Comparison of ENCODE assay signal across 8 cellular contexts in the genomic region with DNA sequence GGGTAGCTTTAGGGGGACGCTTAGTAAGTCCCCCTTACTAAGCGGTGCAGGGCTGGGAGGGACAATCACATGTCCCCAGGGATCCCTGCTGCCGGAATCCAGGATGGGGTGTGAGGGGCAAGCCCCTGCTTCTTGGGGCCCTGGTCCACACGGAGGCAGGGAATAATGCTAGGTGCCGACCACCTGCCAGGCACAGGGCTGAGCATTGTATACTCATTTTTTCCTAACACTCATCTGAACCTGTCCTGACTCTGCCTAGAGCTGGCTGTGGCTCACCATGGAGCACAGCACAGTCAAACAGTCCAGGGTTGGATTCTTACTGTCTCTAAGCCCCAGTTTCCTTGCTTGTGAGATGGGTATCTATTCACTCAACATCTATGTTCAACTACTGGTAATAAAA. TPM values are rescaled to one million over a fixed set of nuclear protein-coding genes. Genes with fewer than 3 reads are reported as not detected.
DNase-seq lines count a peak whose midpoint lies in the region; ATAC-seq and TF ChIP-seq lines count a peak whose summit lies in the region.

No MANE protein-coding gene starts in this region.

- H3K4me3 ChIP-seq in mucosa of stomach (ENCODE audit: low read length), result no peak overlapping the region

- peak overlapping the region; percentile 76 for H3K27ac Mint-ChIP-seq in activated T-cell treated with anti-CD3 and anti-CD28 coated beads, Interleukin-2, amount 50 U/mL, for 24 hours
- peak overlapping the region; percentile 92 for H3K27ac Mint-ChIP-seq in type B pancreatic cell

- H3K36me3 Mint-ChIP-seq in activated T-cell treated with anti-CD3 and anti-CD28 coated beads, Interleukin-2, amount 50 U/mL, for 24 hours (ENCODE audit: low read depth), result no peaks in the 10 kb centered on the region
- no peaks in the 10 kb centered on the region for H3K36me3 Mint-ChIP-seq in type B pancreatic cell

- no peak for TF ChIP-seq CTCF in type B pancreatic cell (conservative IDR thresholded peaks at IDR 0.05)

- ATAC-seq in HG02852 (IDR thresholded peaks at IDR 0.05; ENCODE audit: unreplicated experiment), result no peak

- no peak for DNase-seq in activated T-cell treated with anti-CD3 and anti-CD28 coated beads, Interleukin-2, amount 50 U/mL, for 24 hours
- no peak for DNase-seq in activated T-cell treated with anti-CD3 and anti-CD28 coated beads for 4 hours
- peak; percentile 58 for DNase-seq in astrocyte of the hippocampus (ENCODE audit: low read depth, low spot score)
- DNase-seq in type B pancreatic cell (ENCODE audit: extremely low spot score, unreplicated experiment), result no peak
- no peak for DNase-seq in GM03348 (ENCODE audit: low spot score)
- no peak for DNase-seq in stimulated activated CD4-positive, alpha-beta T cell treated with anti-CD3 and anti-CD28 coated beads, Interleukin-2, amount 100 ng/mL, for 48 hours

- H3K4me1 Mint-ChIP-seq in activated T-cell treated with anti-CD3 and anti-CD28 coated beads, Interleukin-2, amount 50 U/mL, for 24 hours (ENCODE audit: low read depth), result peaks cover 66% of the 10 kb centered on the region
- peaks cover 39% of the 10 kb centered on the region for H3K4me1 Mint-ChIP-seq in type B pancreatic cell (ENCODE audit: unreplicated experiment)

- no peaks in the 10 kb centered on the region for H3K27me3 Mint-ChIP-seq in activated T-cell treated with anti-CD3 and anti-CD28 coated beads, Interleukin-2, amount 50 U/mL, for 24 hours
- peaks cover 2% of the 10 kb centered on the region for H3K27me3 Mint-ChIP-seq in type B pancreatic cell

- H3K9ac ChIP-seq in mucosa of stomach (ENCODE audit: low read length), result peak overlapping the region; percentile 55

- no peaks in the 10 kb centered on the region for H3K9me3 Mint-ChIP-seq in activated T-cell treated with anti-CD3 and anti-CD28 coated beads, Interleukin-2, amount 50 U/mL, for 24 hours
- no peaks in the 10 kb centered on the region for H3K9me3 Mint-ChIP-seq in type B pancreatic cell

- no peaks in the 10 kb centered on the region for H3K9me3 ChIP-seq in mucosa of stomach (ENCODE audit: control insufficient read depth, low read length)

- peak overlapping the region; percentile 38 for H3K4me3 Mint-ChIP-seq in activated T-cell treated with anti-CD3 and anti-CD28 coated beads, Interleukin-2, amount 50 U/mL, for 24 hours
- H3K4me3 Mint-ChIP-seq in type B pancreatic cell, result peak overlapping the region; percentile 71

- no peaks in the 10 kb centered on the region for H3K27me3 ChIP-seq in mucosa of stomach (ENCODE audit: control insufficient read depth, insufficient read depth, low read length)

- H3K36me3 ChIP-seq in mucosa of stomach (ENCODE audit: control insufficient read depth, insufficient read depth, low read length), result no peaks in the 10 kb centered on the region

- peaks cover 50% of the 10 kb centered on the region for H3K4me1 ChIP-seq in mucosa of stomach (ENCODE audit: control insufficient read depth, insufficient read depth, low read length)

RNA-seq across cellular contexts. Expression of a gene that starts 1.4 kb away (rescaled TPM):
- total RNA-seq in type B pancreatic cell (ENCODE audit: low replicate concordance), result 71.8 and 74.1 TPM in 2 replicates

RNA-seq across cellular contexts. Expression of a gene that starts 10.7 kb away (rescaled TPM):
- 32.2 and 33.9 TPM in 2 replicates for total RNA-seq in type B pancreatic cell (ENCODE audit: low replicate concordance)

RNA-seq across cellular contexts. Expression of a gene that starts 12.8 kb away (rescaled TPM):
- 55.7 and 56.1 TPM in 2 replicates for total RNA-seq in type B pancreatic cell (ENCODE audit: low replicate concordance)

RNA-seq across cellular contexts. Expression of a gene that starts 16.3 kb away (rescaled TPM):
- total RNA-seq in type B pancreatic cell (ENCODE audit: low replicate concordance), result 10.9 and 14.7 TPM in 2 replicates

RNA-seq across cellular contexts. Expression of a gene that starts 34.7 kb away (rescaled TPM):
- 79.4 and 80.4 TPM in 2 replicates for total RNA-seq in type B pancreatic cell (ENCODE audit: low replicate concordance)
